In genomic region chrX:118974908-118975671, GRCh38 we compare ENCODE assay signal across 1 cellular context.
A peak's percentile ranks its signal among the peaks of the same experiment; 100 is the strongest.
TF ChIP-seq lines count a peak whose summit lies in the region.

No MANE protein-coding gene starts in this region.

TF ChIP-seq in HCT116, 20 proteins besides CTCF, POLR2A, EP300 and RAD21:
- TF ChIP-seq REST (IDR thresholded peaks at IDR 0.05; ENCODE audit: low read depth) (no peak), ATF3 (IDR thresholded peaks at IDR 0.05) (no peak), SP1 (IDR thresholded peaks at IDR 0.05; ENCODE audit: low read depth) (no peak), SIN3A (IDR thresholded peaks at IDR 0.05; ENCODE audit: low read depth) (no peak), TCF7L2 (IDR thresholded peaks at IDR 0.05; ENCODE audit: borderline replicate concordance, extremely low read depth, insufficient read depth, insufficient read length) (no peak), ZFX (IDR thresholded peaks at IDR 0.05) (peak; percentile 20; the same call in 1 of the 2 replicates), CEBPB (IDR thresholded peaks at IDR 0.05; ENCODE audit: low read depth) (no peak), FOSL1 (IDR thresholded peaks at IDR 0.05; ENCODE audit: low read depth) (no peak), ZNF274 (IDR thresholded peaks at IDR 0.05; ENCODE audit: low read depth, low read length) (no peak), ELF1 (IDR thresholded peaks at IDR 0.05; ENCODE audit: borderline replicate concordance, low read depth) (no peak), YY1 (IDR thresholded peaks at IDR 0.05; ENCODE audit: extremely low read depth, insufficient replicate concordance, low read depth, low read length) (no peak), POLR2AphosphoS5 (IDR thresholded peaks at IDR 0.05; ENCODE audit: low read depth, low read length) (no peak), MAX (IDR thresholded peaks at IDR 0.05) (peak; percentile 93), SRF (IDR thresholded peaks at IDR 0.05; ENCODE audit: low read depth) (no peak), CBX3 (IDR thresholded peaks at IDR 0.05; ENCODE audit: low read depth) (peak; percentile 26; the same call in 1 of the 2 replicates), EGR1 (IDR thresholded peaks at IDR 0.05; ENCODE audit: low read depth) (peak; percentile 68), JUND (IDR thresholded peaks at IDR 0.05) (no peak)
TF ChIP-seq in HCT116: peak in this region for 4.
